Comparison of ENCODE assay signal across 30 cellular contexts in the genomic region with DNA sequence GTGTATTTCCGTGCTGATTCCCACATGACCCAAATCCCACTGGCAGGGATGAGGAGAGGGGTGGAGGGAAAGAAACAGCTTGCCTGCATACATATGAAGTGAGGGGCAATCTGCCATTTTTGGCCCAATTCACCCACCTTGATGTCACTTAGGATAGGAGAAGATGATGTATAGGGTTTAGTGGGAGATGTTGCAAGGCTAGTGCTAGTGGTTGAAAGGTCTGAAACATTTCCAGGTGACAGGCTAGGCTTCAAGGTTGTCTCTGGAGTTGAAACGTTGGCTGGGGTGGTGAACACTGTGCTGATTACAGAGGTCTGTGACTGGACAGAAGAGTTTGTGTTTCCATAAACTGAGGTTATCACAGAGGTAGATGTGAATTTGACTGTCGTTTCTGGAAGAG. TPM values are rescaled to one million over a fixed set of nuclear protein-coding genes. Genes with fewer than 3 reads are reported as not detected.
"Had no signal": no experiment of that assay in that cellular context is flagged by ENCODE, and none has a peak within 500 bp of the region (broad histone marks: within the 10 kb centered on the region; RNA-seq: fewer than 3 reads in every experiment).

No MANE protein-coding gene starts in this region.

- H3K27ac Mint-ChIP-seq: activated CD8-positive, alpha-beta T cell treated with anti-CD3 and anti-CD28 coated beads for 36 hours; activated naive CD4-positive, alpha-beta T cell treated with anti-CD3 and anti-CD28 coated beads, Interleukin-2, amount 50 U/mL, for 24 hours; activated naive CD8-positive, alpha-beta T cell treated with anti-CD3 and anti-CD28 coated beads, Interleukin-2, amount 50 U/mL, for 24 hours; activated T-helper 17 cell treated with anti-CD3 and anti-CD28 coated beads, Interleukin-2, amount 50 U/mL, for 72 hours; dendritic cell treated with granulocyte-macrophage colony-stimulating factor and Interleukin-4, amounts not matched to agents 40 ng/mL and 50 ng/mL, for 4 days; memory B cell; stimulated activated naive B cell treated with anti-CD40 and anti-IgM and Interleukin-4, amounts not matched to agents 10 μg/mL and 1 μg/mL and 100 μg/mL, for 72 hours; WTC11 had no signal

- FAIRE-seq: islet of Langerhans had no signal

- H3K4me3 Mint-ChIP-seq: activated CD8-positive, alpha-beta T cell treated with anti-CD3 and anti-CD28 coated beads for 36 hours; activated naive CD4-positive, alpha-beta T cell treated with anti-CD3 and anti-CD28 coated beads, Interleukin-2, amount 50 U/mL, for 24 hours; activated naive CD8-positive, alpha-beta T cell treated with anti-CD3 and anti-CD28 coated beads, Interleukin-2, amount 50 U/mL, for 24 hours; activated T-cell treated with anti-CD3 and anti-CD28 coated beads, Interleukin-2, amount 50 U/mL, for 4 hours; activated T-helper 17 cell treated with anti-CD3 and anti-CD28 coated beads, Interleukin-2, amount 50 U/mL, for 72 hours; central memory CD8-positive, alpha-beta T cell; dendritic cell treated with granulocyte-macrophage colony-stimulating factor and Interleukin-4, amounts not matched to agents 40 ng/mL and 50 ng/mL, for 4 days; memory B cell; naive thymus-derived CD4-positive, alpha-beta T cell; neural crest cell; stimulated activated naive B cell treated with anti-CD40 and anti-IgM and Interleukin-4, amounts not matched to agents 10 μg/mL and 1 μg/mL and 100 μg/mL, for 72 hours; WTC11 had no signal

- H3K9me3 Mint-ChIP-seq: activated CD8-positive, alpha-beta T cell treated with anti-CD3 and anti-CD28 coated beads for 36 hours; activated naive CD4-positive, alpha-beta T cell treated with anti-CD3 and anti-CD28 coated beads, Interleukin-2, amount 50 U/mL, for 24 hours; activated naive CD8-positive, alpha-beta T cell treated with anti-CD3 and anti-CD28 coated beads, Interleukin-2, amount 50 U/mL, for 24 hours; activated T-cell treated with anti-CD3 and anti-CD28 coated beads, Interleukin-2, amount 50 U/mL, for 4 hours; activated T-helper 17 cell treated with anti-CD3 and anti-CD28 coated beads, Interleukin-2, amount 50 U/mL, for 72 hours; central memory CD8-positive, alpha-beta T cell; dendritic cell treated with granulocyte-macrophage colony-stimulating factor and Interleukin-4, amounts not matched to agents 40 ng/mL and 50 ng/mL, for 4 days; memory B cell; naive thymus-derived CD4-positive, alpha-beta T cell; neural crest cell; stimulated activated naive B cell treated with anti-CD40 and anti-IgM and Interleukin-4, amounts not matched to agents 10 μg/mL and 1 μg/mL and 100 μg/mL, for 72 hours; WTC11 had no signal

- H3K9me3 ChIP-seq: breast epithelium, psoas muscle, stomach, suprapubic skin, tibial nerve had no signal

- H3K4me1 ChIP-seq: breast epithelium, parathyroid adenoma had no signal

- H3K27me3 ChIP-seq: breast epithelium, stomach, suprapubic skin, tibial nerve had no signal

- H3K4me1 Mint-ChIP-seq: activated naive CD4-positive, alpha-beta T cell treated with anti-CD3 and anti-CD28 coated beads, Interleukin-2, amount 50 U/mL, for 24 hours; activated T-helper 17 cell treated with anti-CD3 and anti-CD28 coated beads, Interleukin-2, amount 50 U/mL, for 72 hours; central memory CD8-positive, alpha-beta T cell; memory B cell had no signal

- H3K36me3 ChIP-seq: breast epithelium, stomach, suprapubic skin, tibial nerve had no signal

- H3K36me3 Mint-ChIP-seq: activated naive CD4-positive, alpha-beta T cell treated with anti-CD3 and anti-CD28 coated beads, Interleukin-2, amount 50 U/mL, for 24 hours; memory B cell; naive thymus-derived CD4-positive, alpha-beta T cell; stimulated activated naive B cell treated with anti-CD40 and anti-IgM and Interleukin-4, amounts not matched to agents 10 μg/mL and 1 μg/mL and 100 μg/mL, for 72 hours; WTC11 had no signal

- H3K27ac ChIP-seq: parathyroid adenoma, psoas muscle, stomach had no signal

- DNase-seq: activated CD4-positive, alpha-beta T cell treated with anti-CD3 and anti-CD28 coated beads for 1 hour; activated CD4-positive, alpha-beta T cell treated with anti-CD3 and anti-CD28 coated beads, Interleukin-2, amount 50 U/mL, for 1 hour; activated CD8-positive, alpha-beta T cell treated with anti-CD3 and anti-CD28 coated beads for 36 hours; activated gamma-delta T cell treated with Interleukin-2 at 50 U/mL for 16 hours; activated naive CD8-positive, alpha-beta T cell treated with anti-CD3 and anti-CD28 coated beads, Interleukin-2, amount 50 U/mL, for 24 hours; activated T-cell treated with anti-CD3 and anti-CD28 coated beads, Interleukin-2, amount 50 U/mL, for 4 hours; amygdala; effector CD4-positive, alpha-beta T cell; midbrain; naive thymus-derived CD4-positive, alpha-beta T cell; nucleus accumbens; psoas muscle; stimulated activated CD4-positive, alpha-beta T cell treated with anti-CD3 and anti-CD28 coated beads, Interleukin-15, amount 100 ng/mL, for 24 hours; stimulated activated CD4-positive, alpha-beta T cell treated with anti-CD3 and anti-CD28 coated beads, Interleukin-2, amount 100 ng/mL, for 24 hours; stimulated activated naive B cell treated with anti-CD40 and anti-IgM and Interleukin-4, amounts not matched to agents 10 μg/mL and 1 μg/mL and 100 μg/mL, for 72 hours; stomach; T-helper 2 cell had no signal

- ATAC-seq: activated CD8-positive, alpha-beta T cell treated with anti-CD3 and anti-CD28 coated beads for 36 hours; activated naive CD8-positive, alpha-beta T cell treated with anti-CD3 and anti-CD28 coated beads, Interleukin-2, amount 50 U/mL, for 24 hours; activated T-cell treated with anti-CD3 and anti-CD28 coated beads, Interleukin-2, amount 50 U/mL, for 4 hours; activated T-helper 17 cell treated with anti-CD3 and anti-CD28 coated beads, Interleukin-2, amount 50 U/mL, for 72 hours; naive thymus-derived CD4-positive, alpha-beta T cell; psoas muscle; stimulated activated naive B cell treated with anti-CD40 and anti-IgM and Interleukin-4, amounts not matched to agents 10 μg/mL and 1 μg/mL and 100 μg/mL, for 72 hours; WTC11 had no signal

- H3K4me3 ChIP-seq: breast epithelium, psoas muscle, stomach, suprapubic skin, tibial nerve had no signal

- H3K27me3 Mint-ChIP-seq: activated CD8-positive, alpha-beta T cell treated with anti-CD3 and anti-CD28 coated beads for 36 hours; activated naive CD4-positive, alpha-beta T cell treated with anti-CD3 and anti-CD28 coated beads, Interleukin-2, amount 50 U/mL, for 24 hours; activated naive CD8-positive, alpha-beta T cell treated with anti-CD3 and anti-CD28 coated beads, Interleukin-2, amount 50 U/mL, for 24 hours; activated T-helper 17 cell treated with anti-CD3 and anti-CD28 coated beads, Interleukin-2, amount 50 U/mL, for 72 hours; central memory CD8-positive, alpha-beta T cell; dendritic cell treated with granulocyte-macrophage colony-stimulating factor and Interleukin-4, amounts not matched to agents 40 ng/mL and 50 ng/mL, for 4 days; memory B cell; stimulated activated naive B cell treated with anti-CD40 and anti-IgM and Interleukin-4, amounts not matched to agents 10 μg/mL and 1 μg/mL and 100 μg/mL, for 72 hours had no signal

RNA-seq across cellular contexts. Expression of a gene that starts 12.1 kb away (rescaled TPM):
- total RNA-seq: epithelial cell of proximal tubule had no signal
